Comparison of ENCODE assay signal across 8 cellular contexts in genomic region chr19:10332965-10333757, GRCh38. TPM values are rescaled to one million over a fixed set of nuclear protein-coding genes. Genes with fewer than 3 reads are reported as not detected.
DNase-seq lines count a peak whose midpoint lies in the region; ATAC-seq and TF ChIP-seq lines count a peak whose summit lies in the region.

RAVER1 (minus strand) TSS chr19:10333529; CDS start chr19:10333507, 22 bp downstream.

- TF ChIP-seq CTCF in AG10803 (conservative IDR thresholded peaks at IDR 0.05; ENCODE audit: low read length), result 0 out of 2 replicates have a peak, but pooled peaks have one; percentile 15
- TF ChIP-seq CTCF in activated B cell treated with CpG ODN at 0.5 μM for 24 hours (IDR thresholded peaks at IDR 0.05), result no peak
- TF ChIP-seq CTCF in cardiac fibroblast (IDR thresholded peaks at IDR 0.05; ENCODE audit: low read depth, low read length), result no peak

- no peaks in the 10 kb centered on the region for H3K9me3 Mint-ChIP-seq in activated B cell treated with CpG ODN at 0.5 μM for 24 hours
- H3K9me3 Mint-ChIP-seq in immature natural killer cell, result no peaks in the 10 kb centered on the region

- peaks cover 49% of the 10 kb centered on the region for H3K36me3 Mint-ChIP-seq in activated B cell treated with CpG ODN at 0.5 μM for 24 hours (ENCODE audit: low read depth)
- H3K36me3 Mint-ChIP-seq in immature natural killer cell, result peaks cover 0 to 4% (median 0%) of the 10 kb centered on the region in 3 donors

- CTCF ChIA-PET in activated B cell treated with CpG ODN at 0.5 μM for 24 hours (lab: Charles Lee), result interaction anchor here (0.7 to 0.8 kb wide), 2 partner anchors 56 to 63 kb away, joined by 3 to 4 read pairs; partner anchors contain the start of gene ICAM1

- POLR2A ChIA-PET in activated B cell treated with CpG ODN at 0.5 μM for 24 hours (lab: Charles Lee), result interaction anchor here (0.6 to 3.6 kb wide), 15 partner anchors 17 to 484 kb away, joined by 3 to 54 read pairs (median 5); partner anchors contain the start of genes ANGPTL6, FDX2, ICAM1 and ICAM5

- H3K27ac Mint-ChIP-seq in activated B cell treated with CpG ODN at 0.5 μM for 24 hours (peak within 1 kb of the TSS; percentile 96), immature natural killer cell (peak within 1 kb of the TSS; percentile 87 to 96 (median 94))

- no peaks in the 10 kb centered on the region for H3K27me3 Mint-ChIP-seq in activated B cell treated with CpG ODN at 0.5 μM for 24 hours
- peaks cover 4 to 8% (median 6%) of the 10 kb centered on the region in 3 donors for H3K27me3 Mint-ChIP-seq in immature natural killer cell (ENCODE audit: low read depth in 3 of 3)

- intact Hi-C loops in activated B cell treated with CpG ODN at 0.5 μM for 24 hours (cut with micrococcal nuclease), result loop anchor here (1.0 to 2.0 kb wide), 4 partner anchors 38 to 233 kb away; partner anchors contain the start of genes KRI1 and TYK2

- H3K4me3 ChIP-seq in AG10803 (ENCODE audit: low read length) (peak within 1 kb of the TSS; percentile 86), cardiac fibroblast (replicated peaks in 1 of 2; ENCODE audit: low read depth in 2 of 2, low read length in 2 of 2) (peak within 1 kb of the TSS; percentile 94 to 95)

- peak; percentile 87 for ATAC-seq in GM19035 (IDR thresholded peaks at IDR 0.05; ENCODE audit: unreplicated experiment)
- ATAC-seq in HG03342 (IDR thresholded peaks at IDR 0.05; ENCODE audit: unreplicated experiment), result peak; percentile 90
- peak; percentile 97 for ATAC-seq in activated B cell treated with CpG ODN at 0.5 μM for 24 hours (ENCODE audit: low read depth)

- peak within 1 kb of the TSS; percentile 96 for H3K4me3 Mint-ChIP-seq in activated B cell treated with CpG ODN at 0.5 μM for 24 hours
- H3K4me3 Mint-ChIP-seq in immature natural killer cell, result peak within 1 kb of the TSS; percentile 94 to 97 (median 95)

- peak; percentile 96 for DNase-seq in AG10803 (ENCODE audit: low read depth)
- peak; percentile 93 for DNase-seq in NCI-H345 treated with DMSO at 0.1 percent for 48 hours (lab: John Stamatoyannopoulos, UW; ENCODE audit: unreplicated experiment)
- peak; percentile 93 for DNase-seq in activated B cell treated with CpG ODN at 0.5 μM for 24 hours
- peak; percentile 98 for DNase-seq in cardiac fibroblast (ENCODE audit: low read depth in 2 of 2)
- DNase-seq in immature natural killer cell, result peak; percentile 96 to 97 (median 97)
- DNase-seq in smooth muscle cell of the brain vasculature (ENCODE audit: low read depth, low spot score), result peak; percentile 95

- H3K4me1 Mint-ChIP-seq in activated B cell treated with CpG ODN at 0.5 μM for 24 hours, result peaks cover 27% of the 10 kb centered on the region
- peaks cover 29 to 35% of the 10 kb centered on the region in 2 donors for H3K4me1 Mint-ChIP-seq in immature natural killer cell

RNA-seq across cellular contexts. Expression of gene RAVER1, which starts in this region (rescaled TPM):
- total RNA-seq in activated B cell treated with CpG ODN at 0.5 μM for 24 hours, result 77.0 and 80.8 TPM in 2 replicates
- polyA plus RNA-seq in immature natural killer cell, result 10 to 100 TPM in 1 of 3 donors, 1 to 10 TPM in 2; 8.7 to 31.5 (median 9.7) TPM

Comparison
In these comparisons a context has a peak if more than half of its experiments do, and no peak if none do; other contexts are left out.
1. Peak in every context shown above with its lines: DNase-seq, ATAC-seq and H3K4me3 ChIP-seq.